Comparison of ENCODE assay signal across 23 cellular contexts in genomic region chr13:23984541-23984940, GRCh38.
DNase-seq lines count a peak whose midpoint lies in the region; ATAC-seq and TF ChIP-seq lines count a peak whose summit lies in the region.
"Had no signal": no experiment of that assay in that cellular context is flagged by ENCODE, and none has a peak within 500 bp of the region (broad histone marks: within the 10 kb centered on the region; RNA-seq: fewer than 3 reads in every experiment).

No MANE protein-coding gene starts in this region.

- H3K36me3 ChIP-seq in stomach, result no peaks in the 10 kb centered on the region

- TF ChIP-seq EP300 in stomach (IDR thresholded peaks at IDR 0.05), result no peak

- H3K9me3 ChIP-seq in stomach, result no peaks in the 10 kb centered on the region

- DNase-seq in NCI-H2029 (lab: John Stamatoyannopoulos, UW), result peak; percentile 25
- DNase-seq in NCI-H2029 treated with DMSO at 0.1 percent for 48 hours (lab: John Stamatoyannopoulos, UW), result no peak
- peak; percentile 83 for DNase-seq in astrocyte of the hippocampus (ENCODE audit: low read depth, low spot score)
- DNase-seq in kidney tubule cell (ENCODE audit: low spot score), result peak; percentile 51
- DNase-seq in stomach, result peak; percentile 82
- DNase-seq in mesenteric fat pad (ENCODE audit: low spot score), result no peak
- no peak for DNase-seq in stimulated activated CD4-positive, alpha-beta T cell treated with anti-CD3 and anti-CD28 coated beads, Interleukin-2, amount 100 ng/mL, for 48 hours
- DNase-seq: activated CD4-positive, alpha-beta memory T cell treated with anti-CD3 and anti-CD28 coated beads for 36 hours; activated naive CD4-positive, alpha-beta T cell treated with anti-CD3 and anti-CD28 coated beads for 36 hours; activated T-cell treated with anti-CD3 and anti-CD28 coated beads, Interleukin-2, amount 50 U/mL, for 24 hours; aorta; GDM1; HCEC 1CT; natural killer cell; NCI-H187 treated with DMSO at 0.1 percent for 48 hours; NCI-H69; SHP77; stimulated activated CD4-positive, alpha-beta T cell treated with anti-CD3 and anti-CD28 coated beads, Interleukin-4, amount 100 ng/mL, for 1 hour; stimulated activated naive CD8-positive, alpha-beta T cell treated with anti-CD3 and anti-CD28 coated beads, Interleukin-15, amount 100 ng/mL, for 72 hours had no signal

- peaks cover 0 to 37% (median 22%) of the 10 kb centered on the region in 4 donors for H3K4me1 ChIP-seq in stomach

- H3K4me3 ChIP-seq in stomach, result no peak overlapping the region
- H3K4me3 ChIP-seq: coronary artery had no signal

- no peak for TF ChIP-seq POLR2A in stomach (IDR thresholded peaks at IDR 0.05)

- ATAC-seq in GM19324 (IDR thresholded peaks at IDR 0.05; ENCODE audit: low FRiP score, unreplicated experiment), result no peak
- ATAC-seq: HepG2; natural killer cell; stimulated activated naive CD8-positive, alpha-beta T cell treated with anti-CD3 and anti-CD28 coated beads, Interleukin-15, amount 100 ng/mL, for 72 hours had no signal

- H3K27me3 ChIP-seq in stomach, result peaks cover 0 to 7% (median 0%) of the 10 kb centered on the region in 3 donors

- no peak for TF ChIP-seq CTCF in stomach (IDR thresholded peaks at IDR 0.05)

- H3K27ac ChIP-seq in stomach, result peak overlapping the region in 1 of 5 donors; percentile 13
- H3K27ac ChIP-seq: 22Rv1, coronary artery had no signal

- WGBS in stomach, 5 donors, result 22 to 48% (median 26%) methylated on average over 6 of the region's 6 CpGs

- intact Hi-C loops in stomach (cut with DNase I; ENCODE audit: low total_unique reads), result no loop called here

Comparison
In these comparisons a context has a peak if more than half of its experiments do, and no peak if none do; other contexts are left out.
1. DNase-seq: peak in NCI-H2029 (single experiment), astrocyte of the hippocampus (single experiment), kidney tubule cell (single experiment) and stomach (single experiment); none in NCI-H2029 treated with DMSO at 0.1 percent for 48 hours (single experiment), mesenteric fat pad (single experiment) and stimulated activated CD4-positive, alpha-beta T cell treated with anti-CD3 and anti-CD28 coated beads, Interleukin-2, amount 100 ng/mL, for 48 hours (0 of 2).